ENCODE assay signal across 3 cellular contexts in the genomic region with DNA sequence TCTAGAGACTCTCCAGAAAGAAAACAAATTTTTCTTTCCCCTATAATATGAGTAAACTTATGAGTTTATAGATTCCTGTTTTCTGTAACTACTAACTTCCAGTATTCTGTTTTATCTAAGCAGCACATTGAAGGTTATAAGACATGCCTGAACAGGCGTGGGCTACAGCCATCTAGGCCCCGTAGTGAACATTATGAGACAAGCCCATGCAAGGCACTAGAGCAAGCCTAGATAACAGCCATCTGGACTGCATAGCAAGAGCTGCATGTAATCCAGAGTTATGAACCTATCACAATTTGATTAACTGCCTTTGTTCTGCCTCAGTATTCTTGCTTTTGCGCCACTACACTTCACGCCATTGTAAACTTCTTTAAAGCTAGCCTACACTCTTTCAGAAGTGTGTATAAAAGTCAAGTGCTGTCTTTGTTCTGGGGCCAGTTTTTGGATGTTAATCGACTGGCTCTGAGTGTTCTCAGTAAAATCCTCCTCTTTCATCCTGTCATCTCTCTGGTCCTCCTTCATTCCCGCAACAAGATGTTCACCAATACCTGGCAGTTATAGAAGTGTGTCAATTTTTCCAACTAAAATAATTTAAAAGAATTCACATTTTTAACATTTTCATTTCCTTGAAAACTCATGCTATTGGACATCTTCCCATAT.
A peak's percentile ranks its signal among the peaks of the same experiment; 100 is the strongest.
TF ChIP-seq lines count a peak whose summit lies in the region.

No MANE protein-coding gene starts in this region.

TF ChIP-seq in GM23338, 12 proteins besides CTCF, POLR2A, EP300 and RAD21:
- no peak for TF ChIP-seq CREB1 (CRISPR knock-in tag; IDR thresholded peaks at IDR 0.05; ENCODE audit: low read depth)
- TF ChIP-seq ZNF331 (CRISPR knock-in tag; IDR thresholded peaks at IDR 0.05; ENCODE audit: low read depth) = no peak
- TF ChIP-seq, protein P1, sequence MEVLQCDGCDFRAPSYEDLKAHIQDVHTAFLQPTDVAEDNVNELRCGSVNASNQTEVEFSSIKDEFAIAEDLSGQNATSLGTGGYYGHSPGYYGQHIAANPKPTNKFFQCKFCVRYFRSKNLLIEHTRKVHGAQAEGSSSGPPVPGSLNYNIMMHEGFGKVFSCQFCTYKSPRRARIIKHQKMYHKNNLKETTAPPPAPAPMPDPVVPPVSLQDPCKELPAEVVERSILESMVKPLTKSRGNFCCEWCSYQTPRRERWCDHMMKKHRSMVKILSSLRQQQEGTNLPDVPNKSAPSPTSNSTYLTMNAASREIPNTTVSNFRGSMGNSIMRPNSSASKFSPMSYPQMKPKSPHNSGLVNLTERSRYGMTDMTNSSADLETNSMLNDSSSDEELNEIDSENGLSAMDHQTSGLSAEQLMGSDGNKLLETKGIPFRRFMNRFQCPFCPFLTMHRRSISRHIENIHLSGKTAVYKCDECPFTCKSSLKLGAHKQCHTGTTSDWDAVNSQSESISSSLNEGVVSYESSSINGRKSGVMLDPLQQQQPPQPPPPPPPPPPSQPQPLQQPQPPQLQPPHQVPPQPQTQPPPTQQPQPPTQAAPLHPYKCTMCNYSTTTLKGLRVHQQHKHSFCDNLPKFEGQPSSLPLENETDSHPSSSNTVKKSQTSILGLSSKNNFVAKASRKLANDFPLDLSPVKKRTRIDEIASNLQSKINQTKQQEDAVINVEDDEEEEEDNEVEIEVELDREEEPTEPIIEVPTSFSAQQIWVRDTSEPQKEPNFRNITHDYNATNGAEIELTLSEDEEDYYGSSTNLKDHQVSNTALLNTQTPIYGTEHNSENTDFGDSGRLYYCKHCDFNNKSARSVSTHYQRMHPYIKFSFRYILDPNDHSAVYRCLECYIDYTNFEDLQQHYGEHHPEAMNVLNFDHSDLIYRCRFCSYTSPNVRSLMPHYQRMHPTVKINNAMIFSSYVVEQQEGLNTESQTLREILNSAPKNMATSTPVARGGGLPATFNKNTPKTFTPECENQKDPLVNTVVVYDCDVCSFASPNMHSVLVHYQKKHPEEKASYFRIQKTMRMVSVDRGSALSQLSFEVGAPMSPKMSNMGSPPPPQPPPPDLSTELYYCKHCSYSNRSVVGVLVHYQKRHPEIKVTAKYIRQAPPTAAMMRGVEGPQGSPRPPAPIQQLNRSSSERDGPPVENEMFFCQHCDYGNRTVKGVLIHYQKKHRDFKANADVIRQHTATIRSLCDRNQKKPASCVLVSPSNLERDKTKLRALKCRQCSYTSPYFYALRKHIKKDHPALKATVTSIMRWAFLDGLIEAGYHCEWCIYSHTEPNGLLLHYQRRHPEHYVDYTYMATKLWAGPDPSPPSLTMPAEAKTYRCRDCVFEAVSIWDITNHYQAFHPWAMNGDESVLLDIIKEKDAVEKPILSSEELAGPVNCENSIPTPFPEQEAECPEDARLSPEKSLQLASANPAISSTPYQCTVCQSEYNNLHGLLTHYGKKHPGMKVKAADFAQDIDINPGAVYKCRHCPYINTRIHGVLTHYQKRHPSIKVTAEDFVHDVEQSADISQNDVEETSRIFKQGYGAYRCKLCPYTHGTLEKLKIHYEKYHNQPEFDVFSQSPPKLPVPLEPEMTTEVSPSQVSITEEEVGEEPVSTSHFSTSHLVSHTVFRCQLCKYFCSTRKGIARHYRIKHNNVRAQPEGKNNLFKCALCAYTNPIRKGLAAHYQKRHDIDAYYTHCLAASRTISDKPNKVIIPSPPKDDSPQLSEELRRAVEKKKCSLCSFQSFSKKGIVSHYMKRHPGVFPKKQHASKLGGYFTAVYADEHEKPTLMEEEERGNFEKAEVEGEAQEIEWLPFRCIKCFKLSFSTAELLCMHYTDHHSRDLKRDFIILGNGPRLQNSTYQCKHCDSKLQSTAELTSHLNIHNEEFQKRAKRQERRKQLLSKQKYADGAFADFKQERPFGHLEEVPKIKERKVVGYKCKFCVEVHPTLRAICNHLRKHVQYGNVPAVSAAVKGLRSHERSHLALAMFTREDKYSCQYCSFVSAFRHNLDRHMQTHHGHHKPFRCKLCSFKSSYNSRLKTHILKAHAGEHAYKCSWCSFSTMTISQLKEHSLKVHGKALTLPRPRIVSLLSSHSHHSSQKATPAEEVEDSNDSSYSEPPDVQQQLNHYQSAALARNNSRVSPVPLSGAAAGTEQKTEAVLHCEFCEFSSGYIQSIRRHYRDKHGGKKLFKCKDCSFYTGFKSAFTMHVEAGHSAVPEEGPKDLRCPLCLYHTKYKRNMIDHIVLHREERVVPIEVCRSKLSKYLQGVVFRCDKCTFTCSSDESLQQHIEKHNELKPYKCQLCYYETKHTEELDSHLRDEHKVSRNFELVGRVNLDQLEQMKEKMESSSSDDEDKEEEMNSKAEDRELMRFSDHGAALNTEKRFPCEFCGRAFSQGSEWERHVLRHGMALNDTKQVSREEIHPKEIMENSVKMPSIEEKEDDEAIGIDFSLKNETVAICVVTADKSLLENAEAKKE (CRISPR knock-in tag; IDR thresholded peaks at IDR 0.05) = no peak
- TF ChIP-seq EZH2 (IDR thresholded peaks at IDR 0.05; ENCODE audit: low read depth, unreplicated experiment) = no peak
- TF ChIP-seq NANOG (IDR thresholded peaks at IDR 0.05; ENCODE audit: borderline replicate concordance) = no peak
- no peak for TF ChIP-seq EZH2phosphoT487 (IDR thresholded peaks at IDR 0.05; ENCODE audit: unreplicated experiment)
- TF ChIP-seq ZNF114 (CRISPR knock-in tag; IDR thresholded peaks at IDR 0.05) = no peak
- TF ChIP-seq POLR2AphosphoS5 (IDR thresholded peaks at IDR 0.05; ENCODE audit: low read depth) = no peak

TF ChIP-seq in HCT116, 20 proteins besides CTCF, POLR2A, EP300 and RAD21:
- peak; percentile 84 for TF ChIP-seq CBX3 (IDR thresholded peaks at IDR 0.05; ENCODE audit: low read depth)
- no peak for TF ChIP-seq ELF1 (IDR thresholded peaks at IDR 0.05; ENCODE audit: borderline replicate concordance, low read depth)

TF ChIP-seq in K562, 482 proteins besides CTCF, POLR2A, EP300 and RAD21:
- TF ChIP-seq, protein P2, sequence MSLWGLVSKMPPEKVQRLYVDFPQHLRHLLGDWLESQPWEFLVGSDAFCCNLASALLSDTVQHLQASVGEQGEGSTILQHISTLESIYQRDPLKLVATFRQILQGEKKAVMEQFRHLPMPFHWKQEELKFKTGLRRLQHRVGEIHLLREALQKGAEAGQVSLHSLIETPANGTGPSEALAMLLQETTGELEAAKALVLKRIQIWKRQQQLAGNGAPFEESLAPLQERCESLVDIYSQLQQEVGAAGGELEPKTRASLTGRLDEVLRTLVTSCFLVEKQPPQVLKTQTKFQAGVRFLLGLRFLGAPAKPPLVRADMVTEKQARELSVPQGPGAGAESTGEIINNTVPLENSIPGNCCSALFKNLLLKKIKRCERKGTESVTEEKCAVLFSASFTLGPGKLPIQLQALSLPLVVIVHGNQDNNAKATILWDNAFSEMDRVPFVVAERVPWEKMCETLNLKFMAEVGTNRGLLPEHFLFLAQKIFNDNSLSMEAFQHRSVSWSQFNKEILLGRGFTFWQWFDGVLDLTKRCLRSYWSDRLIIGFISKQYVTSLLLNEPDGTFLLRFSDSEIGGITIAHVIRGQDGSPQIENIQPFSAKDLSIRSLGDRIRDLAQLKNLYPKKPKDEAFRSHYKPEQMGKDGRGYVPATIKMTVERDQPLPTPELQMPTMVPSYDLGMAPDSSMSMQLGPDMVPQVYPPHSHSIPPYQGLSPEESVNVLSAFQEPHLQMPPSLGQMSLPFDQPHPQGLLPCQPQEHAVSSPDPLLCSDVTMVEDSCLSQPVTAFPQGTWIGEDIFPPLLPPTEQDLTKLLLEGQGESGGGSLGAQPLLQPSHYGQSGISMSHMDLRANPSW (CRISPR knock-in tag; IDR thresholded peaks at IDR 0.05) = no peak
- TF ChIP-seq MEIS2 (IDR thresholded peaks at IDR 0.05; ENCODE audit: partially characterized antibody) (peak; percentile 17), CBFA2T3 (IDR thresholded peaks at IDR 0.05) (peak; percentile 18; the same call in 1 of the 2 replicates), CBFA2T2 (conservative IDR thresholded peaks at IDR 0.05) (peak; percentile 9; the same call in 1 of the 2 replicates)
